Comparison of ENCODE assay signal across 2 cellular contexts in the genomic region with DNA sequence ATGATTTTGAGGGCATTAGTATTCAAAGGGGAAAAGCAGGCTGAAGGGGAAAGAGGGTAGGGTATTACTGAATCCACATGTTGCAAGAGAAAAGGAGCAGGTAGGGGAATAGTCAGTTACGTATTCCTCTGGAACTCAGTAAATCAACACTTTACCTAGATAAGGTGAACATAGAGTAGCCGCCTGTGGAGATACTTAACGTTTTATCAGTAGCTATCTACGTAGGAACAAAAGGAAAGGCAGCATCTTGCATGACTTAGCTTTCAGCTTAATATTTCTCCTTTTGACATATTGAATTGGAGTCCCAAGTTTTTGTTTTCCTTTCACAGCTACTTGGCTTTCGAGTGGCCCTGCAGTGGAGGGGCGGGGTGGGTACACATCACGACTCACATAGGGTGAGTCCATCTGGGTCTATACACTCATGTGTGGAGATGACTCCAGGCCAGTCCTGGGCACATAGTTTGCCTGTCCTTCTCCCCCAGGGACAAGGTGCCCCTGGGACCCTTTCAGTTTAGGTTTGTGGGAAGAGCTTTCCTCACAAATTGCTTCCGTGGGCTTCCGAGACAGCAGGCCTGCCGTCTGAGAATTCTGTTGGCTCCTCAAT.
TF ChIP-seq lines count a peak whose summit lies in the region.

No MANE protein-coding gene starts in this region.

TF ChIP-seq in K562, 482 proteins besides CTCF, POLR2A, EP300 and RAD21 (continues in another document):
- TF ChIP-seq ZEB2 (IDR thresholded peaks at IDR 0.05) = peak; percentile 75
- no peak for TF ChIP-seq SIX5 (IDR thresholded peaks at IDR 0.05; ENCODE audit: borderline replicate concordance in 1 of 2, insufficient read depth in 1 of 2, low read depth in 1 of 2, low read length in 2 of 2)
- TF ChIP-seq POLR2B (IDR thresholded peaks at IDR 0.05; ENCODE audit: low read depth, partially characterized antibody) = no peak
- TF ChIP-seq CXXC5 (CRISPR knock-in tag; IDR thresholded peaks at IDR 0.05) = peak; percentile 54
- TF ChIP-seq JUND (IDR thresholded peaks at IDR 0.05; ENCODE audit: borderline replicate concordance, low read depth, low read length) = no peak
- TF ChIP-seq JUND (tag; IDR thresholded peaks at IDR 0.05; ENCODE audit: borderline replicate concordance, low read depth, low read length) = 0 out of 3 replicates have a peak, but pooled peaks have one; percentile 19
- no peak for TF ChIP-seq ATF1 (CRISPR knock-in tag; IDR thresholded peaks at IDR 0.05)
- TF ChIP-seq ATF1 (tag; IDR thresholded peaks at IDR 0.05) = 0 out of 2 replicates have a peak, but pooled peaks have one; percentile 9
- peak; percentile 37 for TF ChIP-seq MEIS2 (IDR thresholded peaks at IDR 0.05; ENCODE audit: partially characterized antibody)
- peak; percentile 35 to 42 for TF ChIP-seq AFF1 (IDR thresholded peaks at IDR 0.05; ENCODE audit: low read depth in 1 of 2, partially characterized antibody in 2 of 2)
- TF ChIP-seq ZNF184 (CRISPR knock-in tag; IDR thresholded peaks at IDR 0.05) = no peak
- no peak for TF ChIP-seq KLF16 (IDR thresholded peaks at IDR 0.05)
- TF ChIP-seq NFRKB (IDR thresholded peaks at IDR 0.05; ENCODE audit: low read depth) = 0 out of 2 replicates have a peak, but pooled peaks have one; percentile 23
- TF ChIP-seq, protein P1, sequence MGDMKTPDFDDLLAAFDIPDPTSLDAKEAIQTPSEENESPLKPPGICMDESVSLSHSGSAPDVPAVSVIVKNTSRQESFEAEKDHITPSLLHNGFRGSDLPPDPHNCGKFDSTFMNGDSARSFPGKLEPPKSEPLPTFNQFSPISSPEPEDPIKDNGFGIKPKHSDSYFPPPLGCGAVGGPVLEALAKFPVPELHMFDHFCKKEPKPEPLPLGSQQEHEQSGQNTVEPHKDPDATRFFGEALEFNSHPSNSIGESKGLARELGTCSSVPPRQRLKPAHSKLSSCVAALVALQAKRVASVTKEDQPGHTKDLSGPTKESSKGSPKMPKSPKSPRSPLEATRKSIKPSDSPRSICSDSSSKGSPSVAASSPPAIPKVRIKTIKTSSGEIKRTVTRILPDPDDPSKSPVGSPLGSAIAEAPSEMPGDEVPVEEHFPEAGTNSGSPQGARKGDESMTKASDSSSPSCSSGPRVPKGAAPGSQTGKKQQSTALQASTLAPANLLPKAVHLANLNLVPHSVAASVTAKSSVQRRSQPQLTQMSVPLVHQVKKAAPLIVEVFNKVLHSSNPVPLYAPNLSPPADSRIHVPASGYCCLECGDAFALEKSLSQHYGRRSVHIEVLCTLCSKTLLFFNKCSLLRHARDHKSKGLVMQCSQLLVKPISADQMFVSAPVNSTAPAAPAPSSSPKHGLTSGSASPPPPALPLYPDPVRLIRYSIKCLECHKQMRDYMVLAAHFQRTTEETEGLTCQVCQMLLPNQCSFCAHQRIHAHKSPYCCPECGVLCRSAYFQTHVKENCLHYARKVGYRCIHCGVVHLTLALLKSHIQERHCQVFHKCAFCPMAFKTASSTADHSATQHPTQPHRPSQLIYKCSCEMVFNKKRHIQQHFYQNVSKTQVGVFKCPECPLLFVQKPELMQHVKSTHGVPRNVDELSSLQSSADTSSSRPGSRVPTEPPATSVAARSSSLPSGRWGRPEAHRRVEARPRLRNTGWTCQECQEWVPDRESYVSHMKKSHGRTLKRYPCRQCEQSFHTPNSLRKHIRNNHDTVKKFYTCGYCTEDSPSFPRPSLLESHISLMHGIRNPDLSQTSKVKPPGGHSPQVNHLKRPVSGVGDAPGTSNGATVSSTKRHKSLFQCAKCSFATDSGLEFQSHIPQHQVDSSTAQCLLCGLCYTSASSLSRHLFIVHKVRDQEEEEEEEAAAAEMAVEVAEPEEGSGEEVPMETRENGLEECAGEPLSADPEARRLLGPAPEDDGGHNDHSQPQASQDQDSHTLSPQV (IDR thresholded peaks at IDR 0.05) = peak; percentile 36; the same call in 1 of the 2 replicates
- TF ChIP-seq SOX6 (IDR thresholded peaks at IDR 0.05) = peak; percentile 58
- TF ChIP-seq MTF1 (CRISPR knock-in tag; IDR thresholded peaks at IDR 0.05; ENCODE audit: borderline replicate concordance) = no peak
- TF ChIP-seq HDAC3 (IDR thresholded peaks at IDR 0.05; ENCODE audit: borderline replicate concordance, partially characterized antibody) = no peak
- peak; percentile 39; the same call in 1 of the 2 replicates for TF ChIP-seq CTBP1 (IDR thresholded peaks at IDR 0.05; ENCODE audit: borderline replicate concordance)
- no peak for TF ChIP-seq EZH2 (IDR thresholded peaks at IDR 0.05; ENCODE audit: borderline replicate concordance, low read depth, low read length)
- TF ChIP-seq SIN3A (IDR thresholded peaks at IDR 0.05; ENCODE audit: borderline replicate concordance in 2 of 2, control insufficient read depth in 1 of 2, low read depth in 2 of 2, low read length in 2 of 2) = no peak
- peak; percentile 11; the same call in 1 of the 2 replicates for TF ChIP-seq ARID1B (IDR thresholded peaks at IDR 0.05)

TF ChIP-seq in HepG2, 621 proteins besides CTCF, POLR2A, EP300 and RAD21:
- TF ChIP-seq NFKBIZ (CRISPR knock-in tag; IDR thresholded peaks at IDR 0.05) (no peak), HNRNPK (IDR thresholded peaks at IDR 0.05; ENCODE audit: low read depth, low read length, poor library complexity, severe bottlenecking) (no peak), FOSL2 (CRISPR knock-in tag; IDR thresholded peaks at IDR 0.05) (peak; percentile 33)
